In the genomic region with DNA sequence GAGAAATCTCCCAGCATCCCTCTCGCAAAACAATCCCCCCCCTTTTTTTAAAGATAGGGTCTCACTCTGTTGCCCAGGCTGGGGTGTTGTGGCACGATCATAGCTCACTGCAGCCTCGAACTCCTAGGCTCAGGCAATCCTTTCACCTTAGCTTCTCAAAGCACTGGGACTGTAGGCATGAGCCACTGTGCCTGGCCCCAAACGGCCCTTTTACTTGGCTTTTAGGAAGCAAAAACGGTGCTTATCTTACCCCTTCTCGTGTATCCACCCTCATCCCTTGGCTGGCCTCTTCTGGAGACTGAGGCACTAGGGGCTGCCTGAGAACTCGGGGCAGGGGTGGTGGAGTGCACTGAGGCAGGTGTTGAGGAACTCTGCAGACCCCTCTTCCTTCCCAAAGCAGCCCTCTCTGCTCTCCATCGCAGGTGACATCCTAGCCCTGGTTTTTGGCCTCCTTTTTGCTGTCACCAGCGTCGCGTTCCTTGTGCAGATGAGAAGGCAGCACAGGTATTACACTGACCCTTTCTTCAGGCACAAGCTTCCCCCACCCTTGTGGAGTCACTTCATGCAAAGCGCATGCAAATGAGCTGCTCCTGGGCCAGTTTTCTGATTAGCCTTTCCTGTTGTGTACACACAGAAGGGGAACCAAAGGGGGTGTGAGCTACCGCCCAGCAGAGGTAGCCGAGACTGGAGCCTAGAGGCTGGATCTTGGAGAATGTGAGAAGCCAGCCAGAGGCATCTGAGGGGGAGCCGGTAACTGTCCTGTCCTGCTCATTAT, we compare ENCODE assay signal across 1 cellular context.
TF ChIP-seq lines count a peak whose summit lies in the region.

No MANE protein-coding gene starts in this region.

TF ChIP-seq in H1, 55 proteins besides CTCF, POLR2A, EP300 and RAD21:
- TF ChIP-seq SIN3A (conservative IDR thresholded peaks at IDR 0.05 in 1 of 2, IDR thresholded peaks at IDR 0.05 in 1 of 2; ENCODE audit: low read depth in 1 of 2, low read length in 2 of 2) (0 out of 4 replicates have a peak, but pooled peaks have one; percentile 19 to 33), POLR2AphosphoS5 (IDR thresholded peaks at IDR 0.05; ENCODE audit: low read depth, low read length) (0 out of 2 replicates have a peak, but pooled peaks have one; percentile 12), NRF1 (IDR thresholded peaks at IDR 0.05; ENCODE audit: low read depth, low read length) (no peak)
